8 cellular contexts compared by ENCODE assay signal in the genomic region with DNA sequence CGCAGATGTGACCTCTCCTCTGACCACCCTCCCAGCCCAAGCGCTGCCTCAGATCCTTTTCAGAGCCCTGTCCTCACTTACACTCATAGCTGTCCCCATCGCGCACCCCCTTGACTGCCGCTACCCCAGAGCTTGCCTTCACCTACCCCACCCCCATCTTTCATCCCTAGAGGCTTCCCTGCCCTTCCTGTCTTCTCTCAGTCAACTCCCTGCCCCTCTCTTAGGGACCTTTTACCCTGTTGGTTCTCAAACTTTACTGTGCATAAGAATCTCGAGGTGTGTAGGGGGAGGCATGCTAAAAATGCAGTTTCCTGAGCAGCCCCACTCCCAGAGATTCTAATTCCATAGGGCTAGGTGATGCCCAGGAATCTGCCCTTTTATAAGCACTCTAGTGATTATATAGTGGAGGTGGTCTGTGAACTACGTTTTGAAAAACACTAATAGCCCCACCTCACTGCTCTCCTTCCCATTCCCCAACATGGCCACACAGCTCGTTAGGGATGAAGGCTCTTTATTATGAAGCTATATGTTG. TPM values are rescaled to one million over a fixed set of nuclear protein-coding genes. Genes with fewer than 3 reads are reported as not detected.
DNase-seq lines count a peak whose midpoint lies in the region; ATAC-seq, FAIRE-seq and TF ChIP-seq lines count a peak whose summit lies in the region.

No MANE protein-coding gene starts in this region.

- 2% methylated on average over 8 of the region's 8 CpGs for WGBS in aorta, 2 donors

- peak overlapping the region; percentile 97 for H3K4me2 ChIP-seq in astrocyte (ENCODE audit: low read length)

- H2AFZ ChIP-seq in astrocyte (ENCODE audit: low read depth, low read length) = peak overlapping the region; percentile 100

- peaks cover 0 to 2% (median 0%) of the 10 kb centered on the region in 3 donors for H3K27me3 Mint-ChIP-seq in CD14-positive monocyte (ENCODE audit: low read depth in 3 of 3)
- H3K27me3 Mint-ChIP-seq in astrocyte (ENCODE audit: low read depth, unreplicated experiment) = no peaks in the 10 kb centered on the region

- DNase-seq in CD14-positive monocyte (ENCODE audit: low spot score) (no peak), astrocyte (ENCODE audit: low read depth) (no peak), lower lobe of right lung (no peak), aorta (no peak), NCI-H146 (lab: John Stamatoyannopoulos, UW) (no peak), activated gamma-delta T cell (lab: John Stamatoyannopoulos, UW) (no peak)

- H3K36me3 Mint-ChIP-seq in CD14-positive monocyte (peaks cover 9 to 18% of the 10 kb centered on the region in 2 donors), astrocyte (ENCODE audit: low read depth, unreplicated experiment) (peaks cover 8% of the 10 kb centered on the region)

- H3K9me3 ChIP-seq in astrocyte (ENCODE audit: insufficient read depth, low read depth, low read length) = no peaks in the 10 kb centered on the region
- H3K9me3 ChIP-seq in lower lobe of right lung = no peaks in the 10 kb centered on the region
- H3K9me3 ChIP-seq in aorta (ENCODE audit: control insufficient read depth, low read length) = no peaks in the 10 kb centered on the region

- H4K20me1 ChIP-seq in astrocyte (ENCODE audit: insufficient read depth, low read length) = peaks cover 42% of the 10 kb centered on the region

- FAIRE-seq in astrocyte (lab: Jason Lieb, UNC) = no peak

- intact Hi-C loops in CD14-positive monocyte (cut with micrococcal nuclease) (loop anchor here (5.0 to 10.0 kb wide), 5 partner anchors 47 to 505 kb away; partner anchors contain the start of genes PLAGL2 (in 2 of the 2), POFUT1 (in 2 of the 2), ASXL1 (in 1 of the 2) and ID1 (in 1 of the 2)), lower lobe of right lung (cut with DNase I) (no loop called here), aorta (cut with DNase I) (no loop called here)

- H3K4me3 Mint-ChIP-seq in CD14-positive monocyte = peak overlapping the region; percentile 99 to 100
- H3K4me3 Mint-ChIP-seq in astrocyte (ENCODE audit: unreplicated experiment) = peak overlapping the region; percentile 95

- TF ChIP-seq CTCF in CD14-positive monocyte (IDR thresholded peaks at IDR 0.05) = no peak
- TF ChIP-seq CTCF in astrocyte (IDR thresholded peaks at IDR 0.05; ENCODE audit: insufficient read depth, low read depth, low read length) = no peak
- no peak for TF ChIP-seq CTCF in lower lobe of right lung (IDR thresholded peaks at IDR 0.05)

- H3K27ac Mint-ChIP-seq in CD14-positive monocyte = peak overlapping the region; percentile 99 to 100 (median 100)
- peak overlapping the region; percentile 100 for H3K27ac Mint-ChIP-seq in astrocyte (ENCODE audit: unreplicated experiment)

- ATAC-seq in HG02981 (IDR thresholded peaks at IDR 0.05; ENCODE audit: unreplicated experiment) (peak; percentile 20), lower lobe of right lung (no peak), aorta (ENCODE audit: low FRiP score) (peak; percentile 4), GM18858 (IDR thresholded peaks at IDR 0.05; ENCODE audit: unreplicated experiment) (no peak)

- H3K36me3 ChIP-seq in astrocyte (ENCODE audit: insufficient read depth, low read length) = peaks cover 2% of the 10 kb centered on the region
- H3K36me3 ChIP-seq in lower lobe of right lung = no peaks in the 10 kb centered on the region
- no peaks in the 10 kb centered on the region for H3K36me3 ChIP-seq in aorta (ENCODE audit: control insufficient read depth in 1 of 2, insufficient read depth in 2 of 2, low read length in 1 of 2)

- H3K9me3 Mint-ChIP-seq in CD14-positive monocyte = no peaks in the 10 kb centered on the region
- H3K9me3 Mint-ChIP-seq in astrocyte (ENCODE audit: unreplicated experiment) = no peaks in the 10 kb centered on the region

- H3K27ac ChIP-seq in astrocyte (ENCODE audit: low read depth, low read length) = peak overlapping the region; percentile 100
- peak overlapping the region; percentile 97 for H3K27ac ChIP-seq in lower lobe of right lung
- peak overlapping the region in 1 of 2 donors; percentile 96 for H3K27ac ChIP-seq in aorta (ENCODE audit: low read depth in 1 of 2, low read length in 2 of 2)

- H3K4me1 Mint-ChIP-seq in CD14-positive monocyte (peaks cover 51% of the 10 kb centered on the region), astrocyte (ENCODE audit: low read depth, unreplicated experiment) (peaks cover 25% of the 10 kb centered on the region)

- H3K9ac ChIP-seq in astrocyte (ENCODE audit: low read length) = peak overlapping the region; percentile 99

- peaks cover 57% of the 10 kb centered on the region for H3K79me2 ChIP-seq in astrocyte (ENCODE audit: insufficient read depth, low read length)

- no peaks in the 10 kb centered on the region for H3K27me3 ChIP-seq in astrocyte (ENCODE audit: insufficient read depth, low read length)
- H3K27me3 ChIP-seq in lower lobe of right lung (ENCODE audit: low read depth) = no peaks in the 10 kb centered on the region
- H3K27me3 ChIP-seq in aorta (ENCODE audit: control insufficient read depth in 1 of 2, insufficient read depth in 2 of 2, low read length in 1 of 2) = no peaks in the 10 kb centered on the region

- H3K4me3 ChIP-seq in astrocyte (ENCODE audit: insufficient read depth, low read depth, low read length) (peak overlapping the region; percentile 98), lower lobe of right lung (peak overlapping the region; percentile 97), aorta (ENCODE audit: low read length in 2 of 2) (peak overlapping the region; percentile 91 to 97)

- H3K4me1 ChIP-seq in astrocyte (ENCODE audit: insufficient read depth, low read length) (peaks cover 8% of the 10 kb centered on the region), lower lobe of right lung (peaks cover 44% of the 10 kb centered on the region), aorta (ENCODE audit: control insufficient read depth in 1 of 2, insufficient read depth in 2 of 2, low read length in 2 of 2) (peaks cover 4% of the 10 kb centered on the region in 2 donors)

RNA-seq across cellular contexts. Expression of gene TM9SF4, which starts 0.7 kb away (rescaled TPM):
- polyA plus RNA-seq in CD14-positive monocyte = 10 to 100 TPM; 49.7 to 78.5 TPM
- 64.0 and 71.8 TPM in 2 replicates for total RNA-seq in astrocyte
- 49.7 TPM for total RNA-seq in lower lobe of right lung
- total RNA-seq in aorta = 10 to 100 TPM; 35.8 to 49.0 TPM
- polyA plus RNA-seq in aorta = 10 to 100 TPM in 1 of 2 donors, 1 to 10 TPM in 1; 8.1 to 19.7 TPM

RNA-seq across cellular contexts. Expression of gene HCK, which starts 58.2 kb away (rescaled TPM):
- polyA plus RNA-seq in CD14-positive monocyte = 100 to 1,000 TPM; 526 to 688 TPM
- 0.34 and 0.53 TPM in 2 replicates for total RNA-seq in astrocyte
- total RNA-seq in lower lobe of right lung = 99.9 TPM
- 10 to 100 TPM; 19.9 to 28.6 TPM for total RNA-seq in aorta
- polyA plus RNA-seq in aorta = 10 to 100 TPM in 1 of 2 donors, 1 to 10 TPM in 1; 4.0 to 20.7 TPM

Comparison
In these comparisons a context has a peak if more than half of its experiments do, and no peak if none do; other contexts are left out.
1. ATAC-seq: peak in HG02981 (single experiment) and aorta (single experiment); none in lower lobe of right lung (0 of 2) and GM18858 (single experiment).
2. RNA of gene HCK, which starts 58.2 kb away (total RNA-seq): 99.9 TPM in lower lobe of right lung (single experiment) and 19.9 to 28.6 TPM in aorta; 0.34 to 0.53 TPM in astrocyte; every median in the first group is over 10 times any median in the second.
3. intact Hi-C loops: an anchor here in CD14-positive monocyte (5.0 to 10.0 kb wide); none called in lower lobe of right lung and aorta.
4. Peak in every context shown above with its lines, with median percentiles within 50 percentile points of each other: H3K4me3 ChIP-seq.